In genomic region chr1:203420220-203420705, GRCh38 we compare ENCODE assay signal across 1 cellular context.
TF ChIP-seq lines count a peak whose summit lies in the region.

No MANE protein-coding gene starts in this region.

TF ChIP-seq in HepG2, 621 proteins besides CTCF, POLR2A, EP300 and RAD21 (continued from another document):
- no peak for TF ChIP-seq ZGPAT (CRISPR knock-in tag; IDR thresholded peaks at IDR 0.05)
- peak; percentile 89 for TF ChIP-seq ZNF317 (CRISPR knock-in tag; IDR thresholded peaks at IDR 0.05)
- TF ChIP-seq ZNF841 (CRISPR knock-in tag; IDR thresholded peaks at IDR 0.05; ENCODE audit: borderline replicate concordance), result no peak
- peak; percentile 40; the same call in 1 of the 2 replicates for TF ChIP-seq AHDC1 (CRISPR knock-in tag; IDR thresholded peaks at IDR 0.05; ENCODE audit: borderline replicate concordance)
- TF ChIP-seq SAP130 (CRISPR knock-in tag; IDR thresholded peaks at IDR 0.05; ENCODE audit: low read depth), result peak; percentile 18; the same call in 1 of the 2 replicates
- peak; percentile 66 for TF ChIP-seq MAFF (IDR thresholded peaks at IDR 0.05; ENCODE audit: low read depth, low read length)
- TF ChIP-seq ARID5B (CRISPR knock-in tag; IDR thresholded peaks at IDR 0.05), result 0 out of 2 replicates have a peak, but pooled peaks have one; percentile 12
- TF ChIP-seq FOXO1 (CRISPR knock-in tag; IDR thresholded peaks at IDR 0.05), result no peak
- TF ChIP-seq SOX13 (IDR thresholded peaks at IDR 0.05), result no peak
- 0 out of 4 replicates have a peak, but pooled peaks of 1 of the 2 experiments have one; percentile 6 for TF ChIP-seq SOX13 (CRISPR knock-in tag; conservative IDR thresholded peaks at IDR 0.05 in 1 of 2, IDR thresholded peaks at IDR 0.05 in 1 of 2)
- peak; percentile 69 to 78 for TF ChIP-seq MAFK (conservative IDR thresholded peaks at IDR 0.05 in 1 of 2, IDR thresholded peaks at IDR 0.05 in 1 of 2; ENCODE audit: low read length in 2 of 2)
- TF ChIP-seq PAXIP1 (CRISPR knock-in tag; conservative IDR thresholded peaks at IDR 0.05), result peak; percentile 41
